In genomic region chr7:149690688-149691446, GRCh38 we compare ENCODE assay signal across 1 cellular context.
TF ChIP-seq lines count a peak whose summit lies in the region.

No MANE protein-coding gene starts in this region.

TF ChIP-seq in K562, 482 proteins besides CTCF, POLR2A, EP300 and RAD21 (continued from another document and continues in another):
- TF ChIP-seq POLR2G (IDR thresholded peaks at IDR 0.05; ENCODE audit: low read depth, low read length) (no peak), PKNOX1 (IDR thresholded peaks at IDR 0.05) (0 out of 2 replicates have a peak, but pooled peaks have one; percentile 25), SIX5 (IDR thresholded peaks at IDR 0.05; ENCODE audit: borderline replicate concordance in 1 of 2, insufficient read depth in 1 of 2, low read depth in 1 of 2, low read length in 2 of 2) (no peak), HCFC1 (IDR thresholded peaks at IDR 0.05; ENCODE audit: low read depth, low read length) (peak; percentile 43), CHD7 (IDR thresholded peaks at IDR 0.05; ENCODE audit: low read depth, low read length) (no peak), WHSC1 (IDR thresholded peaks at IDR 0.05; ENCODE audit: low read length) (no peak), ZKSCAN1 (IDR thresholded peaks at IDR 0.05; ENCODE audit: low read depth, low read length) (peak; percentile 70; the same call in 1 of the 2 replicates), ZNF384 (IDR thresholded peaks at IDR 0.05; ENCODE audit: low read depth, low read length) (no peak), MTA3 (IDR thresholded peaks at IDR 0.05; ENCODE audit: borderline replicate concordance) (peak; percentile 91), SNIP1 (IDR thresholded peaks at IDR 0.05; ENCODE audit: low read depth) (no peak), RCOR1 (IDR thresholded peaks at IDR 0.05; ENCODE audit: borderline replicate concordance in 1 of 2, low read depth in 2 of 2, low read length in 2 of 2) (peak; percentile 56 to 93), ZNF232 (CRISPR knock-in tag; IDR thresholded peaks at IDR 0.05) (no peak), POLR2AphosphoS2 (IDR thresholded peaks at IDR 0.05; ENCODE audit: low read length) (no peak), GMEB1 (CRISPR knock-in tag; IDR thresholded peaks at IDR 0.05) (0 out of 2 replicates have a peak, but pooled peaks have one; percentile 16), RNF2 (IDR thresholded peaks at IDR 0.05) (peak; percentile 20), ARNT (IDR thresholded peaks at IDR 0.05) (peak; percentile 76 to 87; a peak in 3 of 4 replicates), SMC3 (conservative IDR thresholded peaks at IDR 0.05; ENCODE audit: insufficient read depth, low read depth, low read length) (no peak), KAT8 (IDR thresholded peaks at IDR 0.05; ENCODE audit: low read depth) (no peak), ZNF274 (IDR thresholded peaks at IDR 0.05; ENCODE audit: borderline replicate concordance, low read depth, low read length) (peak; percentile 52), SRSF1 (IDR thresholded peaks at IDR 0.05; ENCODE audit: low read depth, low read length) (no peak), SMAD4 (CRISPR knock-in tag; conservative IDR thresholded peaks at IDR 0.05) (0 out of 2 replicates have a peak, but pooled peaks have one; percentile 50), CEBPG (CRISPR knock-in tag; IDR thresholded peaks at IDR 0.05) (no peak; the same call in 1 of the 2 replicates), CEBPG (tag; conservative IDR thresholded peaks at IDR 0.05 in 1 of 2, IDR thresholded peaks at IDR 0.05 in 1 of 2) (peak in 1 of 2 experiments; percentile 80; a peak in 2 of 4 replicates), DEAF1 (CRISPR knock-in tag; IDR thresholded peaks at IDR 0.05) (no peak), MBD2 (IDR thresholded peaks at IDR 0.05; ENCODE audit: borderline replicate concordance, low read depth) (no peak), CBFB (CRISPR knock-in tag; IDR thresholded peaks at IDR 0.05) (no peak), FOXA3 (CRISPR knock-in tag; conservative IDR thresholded peaks at IDR 0.05 in 1 of 2, IDR thresholded peaks at IDR 0.05 in 1 of 2) (peak in 1 of 2 experiments; percentile 35; a peak in 1 of 4 replicates), MTA1 (IDR thresholded peaks at IDR 0.05; ENCODE audit: borderline replicate concordance) (peak; percentile 95), ZNF699 (CRISPR knock-in tag; IDR thresholded peaks at IDR 0.05; ENCODE audit: insufficient replicate concordance) (no peak), C11orf30 (IDR thresholded peaks at IDR 0.05; ENCODE audit: low read depth) (no peak), ARID4B (CRISPR knock-in tag; IDR thresholded peaks at IDR 0.05) (no peak), ATF3 (IDR thresholded peaks at IDR 0.05) (peak; percentile 58; the same call in 1 of the 2 replicates), ATF3 (CRISPR knock-in tag; conservative IDR thresholded peaks at IDR 0.05) (peak; percentile 90), SMAD1 (IDR thresholded peaks at IDR 0.05; ENCODE audit: low read depth, low read length, partially characterized antibody) (no peak), ARID3A (IDR thresholded peaks at IDR 0.05; ENCODE audit: borderline replicate concordance, low read depth, low read length) (peak; percentile 73; the same call in 1 of the 2 replicates), ZNF224 (CRISPR knock-in tag; IDR thresholded peaks at IDR 0.05) (no peak)
